ENCODE assay signal across 22 cellular contexts in the genomic region with DNA sequence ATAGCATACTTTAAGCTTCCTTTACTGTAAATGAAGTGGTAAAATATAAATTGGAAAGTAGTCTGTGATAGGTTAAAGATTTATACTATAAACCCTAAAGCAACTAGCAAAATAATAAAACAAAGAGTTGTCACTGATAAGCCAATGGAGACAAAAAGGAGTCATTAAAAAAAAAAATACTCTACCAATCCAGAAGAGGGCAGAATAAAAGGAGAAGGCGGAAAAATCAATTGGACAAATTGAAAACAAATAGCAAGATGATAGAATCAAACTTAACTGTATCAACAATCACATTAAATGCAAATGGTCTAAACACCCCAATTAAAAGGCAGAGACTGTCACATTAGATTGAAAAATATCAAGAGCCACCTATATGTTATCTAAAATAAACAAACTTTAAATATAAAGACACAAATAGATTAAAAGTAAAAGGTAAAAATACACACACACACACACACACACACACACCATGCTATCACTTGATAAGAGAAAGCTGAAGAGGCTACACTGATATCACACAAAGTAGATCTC.
DNase-seq lines count a peak whose midpoint lies in the region; ATAC-seq and TF ChIP-seq lines count a peak whose summit lies in the region.
"Had no signal": no experiment of that assay in that cellular context is flagged by ENCODE, and none has a peak within 500 bp of the region (broad histone marks: within the 10 kb centered on the region; RNA-seq: fewer than 3 reads in every experiment).

No MANE protein-coding gene starts in this region.

- H3K27me3 Mint-ChIP-seq in activated naive CD8-positive, alpha-beta T cell treated with anti-CD3 and anti-CD28 coated beads, Interleukin-2, amount 10 ng/mL, durations not matched to agents 7 days and 5 days, result no peaks in the 10 kb centered on the region
- H3K27me3 Mint-ChIP-seq in activated naive CD8-positive, alpha-beta T cell treated with anti-CD3 and anti-CD28 coated beads, Interleukin-2, amount 50 U/mL, for 24 hours, result no peaks in the 10 kb centered on the region
- no peaks in the 10 kb centered on the region for H3K27me3 Mint-ChIP-seq in effector memory CD8-positive, alpha-beta T cell
- H3K27me3 Mint-ChIP-seq in type B pancreatic cell, result no peaks in the 10 kb centered on the region
- H3K27me3 Mint-ChIP-seq in WTC11 (ENCODE audit: low read depth), result no peaks in the 10 kb centered on the region
- H3K27me3 Mint-ChIP-seq: activated B cell treated with CpG ODN at 0.5 μM for 24 hours; activated CD8-positive, alpha-beta T cell treated with anti-CD3 and anti-CD28 coated beads for 36 hours; dendritic cell treated with granulocyte-macrophage colony-stimulating factor and Interleukin-4, amounts not matched to agents 40 ng/mL and 50 ng/mL, for 4 days; progenitor cell of endocrine pancreas had no signal

- no peak overlapping the region for H3K14ac ChIP-seq in trophoblast cell (ENCODE audit: low read length)

- H2BK120ac ChIP-seq in trophoblast cell (ENCODE audit: insufficient read depth, low read length, poor library complexity), result no peak overlapping the region

- H4K91ac ChIP-seq in trophoblast cell (ENCODE audit: low read depth, low read length), result no peak overlapping the region

- no peaks in the 10 kb centered on the region for H3K79me1 ChIP-seq in trophoblast cell (ENCODE audit: low read length)

- H3K27ac ChIP-seq in trophoblast cell (ENCODE audit: low read depth, low read length), result no peak overlapping the region
- H3K27ac ChIP-seq: cardiac muscle cell had no signal

- H3K4me2 ChIP-seq in trophoblast cell (ENCODE audit: low read length), result no peak overlapping the region

- no peak overlapping the region for H4K12ac ChIP-seq in trophoblast cell (ENCODE audit: low read depth, low read length)

- no peak overlapping the region for H2AK5ac ChIP-seq in trophoblast cell (ENCODE audit: low read length)

- H3K79me2 ChIP-seq in trophoblast cell (ENCODE audit: control insufficient read depth, insufficient read depth, low read length, poor library complexity), result no peaks in the 10 kb centered on the region

- H2BK5ac ChIP-seq in trophoblast cell (ENCODE audit: low read depth, low read length, poor library complexity), result no peak overlapping the region

- H3K27me3 ChIP-seq in trophoblast cell (ENCODE audit: insufficient read depth, low read length), result no peaks in the 10 kb centered on the region
- H3K27me3 ChIP-seq: cardiac muscle cell had no signal

- H3K36me3 ChIP-seq in trophoblast cell (ENCODE audit: control insufficient read depth in 1 of 2, insufficient read depth in 2 of 2, low read length in 2 of 2), result peaks cover 5 to 8% of the 10 kb centered on the region in 2 experiments

- H3K4me3 ChIP-seq in trophoblast cell (ENCODE audit: low read depth, low read length), result no peak overlapping the region
- H3K4me3 ChIP-seq: cardiac muscle cell had no signal

- WGBS in trophoblast cell (ENCODE audit: extremely low coverage, insufficient coverage, insufficient read length), result no CpG with 5 or more reads among the region's 1 CpG

- no peaks in the 10 kb centered on the region for H3K9me3 ChIP-seq in trophoblast cell (ENCODE audit: insufficient read depth, low read depth, low read length)

- peak overlapping the region; percentile 8 for H3K27ac Mint-ChIP-seq in activated naive CD8-positive, alpha-beta T cell treated with anti-CD3 and anti-CD28 coated beads, Interleukin-2, amount 10 ng/mL, durations not matched to agents 7 days and 5 days
- H3K27ac Mint-ChIP-seq in activated naive CD8-positive, alpha-beta T cell treated with anti-CD3 and anti-CD28 coated beads, Interleukin-2, amount 50 U/mL, for 24 hours, result no peak overlapping the region
- H3K27ac Mint-ChIP-seq in effector memory CD8-positive, alpha-beta T cell, result peak overlapping the region; percentile 7 to 48
- no peak overlapping the region for H3K27ac Mint-ChIP-seq in type B pancreatic cell
- H3K27ac Mint-ChIP-seq in WTC11, result no peak overlapping the region
- H3K27ac Mint-ChIP-seq: activated B cell treated with CpG ODN at 0.5 μM for 24 hours; dendritic cell treated with granulocyte-macrophage colony-stimulating factor and Interleukin-4, amounts not matched to agents 40 ng/mL and 50 ng/mL, for 4 days had no signal

- POLR2A ChIA-PET in activated naive CD8-positive, alpha-beta T cell treated with anti-CD3 and anti-CD28 coated beads, Interleukin-2, amount 10 ng/mL, durations not matched to agents 7 days and 5 days (lab: Charles Lee), result no interaction called here
- POLR2A ChIA-PET in WTC11 (lab: Charles Lee), result no interaction called here

- no peak overlapping the region for H3K4ac ChIP-seq in trophoblast cell (ENCODE audit: low read depth, low read length)

- H3K4me3 Mint-ChIP-seq in activated naive CD8-positive, alpha-beta T cell treated with anti-CD3 and anti-CD28 coated beads, Interleukin-2, amount 10 ng/mL, durations not matched to agents 7 days and 5 days, result no peak overlapping the region
- H3K4me3 Mint-ChIP-seq in activated naive CD8-positive, alpha-beta T cell treated with anti-CD3 and anti-CD28 coated beads, Interleukin-2, amount 50 U/mL, for 24 hours, result no peak overlapping the region
- no peak overlapping the region for H3K4me3 Mint-ChIP-seq in effector memory CD8-positive, alpha-beta T cell
- no peak overlapping the region for H3K4me3 Mint-ChIP-seq in type B pancreatic cell
- no peak overlapping the region for H3K4me3 Mint-ChIP-seq in WTC11
- H3K4me3 Mint-ChIP-seq: activated B cell treated with CpG ODN at 0.5 μM for 24 hours; activated CD8-positive, alpha-beta T cell treated with anti-CD3 and anti-CD28 coated beads for 36 hours; dendritic cell treated with granulocyte-macrophage colony-stimulating factor and Interleukin-4, amounts not matched to agents 40 ng/mL and 50 ng/mL, for 4 days had no signal

- peaks cover 3% of the 10 kb centered on the region for H3K4me1 Mint-ChIP-seq in activated naive CD8-positive, alpha-beta T cell treated with anti-CD3 and anti-CD28 coated beads, Interleukin-2, amount 10 ng/mL, durations not matched to agents 7 days and 5 days
- peaks cover 4% of the 10 kb centered on the region for H3K4me1 Mint-ChIP-seq in activated naive CD8-positive, alpha-beta T cell treated with anti-CD3 and anti-CD28 coated beads, Interleukin-2, amount 50 U/mL, for 24 hours
- peaks cover 2 to 20% of the 10 kb centered on the region in 2 donors for H3K4me1 Mint-ChIP-seq in effector memory CD8-positive, alpha-beta T cell (ENCODE audit: low read depth in 2 of 2)
- H3K4me1 Mint-ChIP-seq in type B pancreatic cell (ENCODE audit: unreplicated experiment) (no peaks in the 10 kb centered on the region), WTC11 (no peaks in the 10 kb centered on the region)
- H3K4me1 Mint-ChIP-seq: activated B cell treated with CpG ODN at 0.5 μM for 24 hours had no signal

- H4K8ac ChIP-seq in trophoblast cell (ENCODE audit: low read depth, low read length), result no peak overlapping the region

- no peak overlapping the region for H2AFZ ChIP-seq in trophoblast cell (ENCODE audit: insufficient read depth, low read length, poor library complexity)

- TF ChIP-seq CTCF in type B pancreatic cell (conservative IDR thresholded peaks at IDR 0.05), result peak; percentile 38
- TF ChIP-seq CTCF in WTC11 (IDR thresholded peaks at IDR 0.05), result no peak

- H2BK12ac ChIP-seq in trophoblast cell (ENCODE audit: low read length), result no peak overlapping the region

- no peak overlapping the region for H3K23ac ChIP-seq in trophoblast cell (ENCODE audit: low read length)

- H3K18ac ChIP-seq in trophoblast cell (ENCODE audit: low read length), result no peak overlapping the region

- H3K4me1 ChIP-seq in trophoblast cell (ENCODE audit: control insufficient read depth in 1 of 2, insufficient read depth in 2 of 2, low read length in 2 of 2), result no peaks in the 10 kb centered on the region

- peaks cover 10% of the 10 kb centered on the region for H3K9me3 Mint-ChIP-seq in activated naive CD8-positive, alpha-beta T cell treated with anti-CD3 and anti-CD28 coated beads, Interleukin-2, amount 10 ng/mL, durations not matched to agents 7 days and 5 days
- peaks cover 25% of the 10 kb centered on the region for H3K9me3 Mint-ChIP-seq in activated naive CD8-positive, alpha-beta T cell treated with anti-CD3 and anti-CD28 coated beads, Interleukin-2, amount 50 U/mL, for 24 hours
- peaks cover 0 to 1% of the 10 kb centered on the region in 2 donors for H3K9me3 Mint-ChIP-seq in effector memory CD8-positive, alpha-beta T cell
- H3K9me3 Mint-ChIP-seq in type B pancreatic cell (no peaks in the 10 kb centered on the region), WTC11 (peaks cover 7% of the 10 kb centered on the region; the same call in 1 of the 2 replicates)

- H3K36me3 Mint-ChIP-seq in activated naive CD8-positive, alpha-beta T cell treated with anti-CD3 and anti-CD28 coated beads, Interleukin-2, amount 10 ng/mL, durations not matched to agents 7 days and 5 days, result peaks cover 70% of the 10 kb centered on the region
- H3K36me3 Mint-ChIP-seq in activated naive CD8-positive, alpha-beta T cell treated with anti-CD3 and anti-CD28 coated beads, Interleukin-2, amount 50 U/mL, for 24 hours (ENCODE audit: low read depth), result peaks cover 75% of the 10 kb centered on the region
- H3K36me3 Mint-ChIP-seq in effector memory CD8-positive, alpha-beta T cell (ENCODE audit: insufficient read depth), result peaks cover 77% of the 10 kb centered on the region
- H3K36me3 Mint-ChIP-seq in type B pancreatic cell, result peaks cover 67% of the 10 kb centered on the region
- H3K36me3 Mint-ChIP-seq in WTC11, result peaks cover 35% of the 10 kb centered on the region

- no peak overlapping the region for H3K9ac ChIP-seq in trophoblast cell (ENCODE audit: low read length)

- ATAC-seq in activated naive CD8-positive, alpha-beta T cell treated with anti-CD3 and anti-CD28 coated beads, Interleukin-2, amount 10 ng/mL, durations not matched to agents 7 days and 5 days (ENCODE audit: low read depth), result no peak
- ATAC-seq in activated naive CD8-positive, alpha-beta T cell treated with anti-CD3 and anti-CD28 coated beads, Interleukin-2, amount 50 U/mL, for 24 hours, result no peak
- no peak for ATAC-seq in effector memory CD8-positive, alpha-beta T cell (replicated peaks)
- ATAC-seq in WTC11 (no peak), HG03342 (IDR thresholded peaks at IDR 0.05; ENCODE audit: unreplicated experiment) (no peak)
- ATAC-seq: activated CD8-positive, alpha-beta T cell treated with anti-CD3 and anti-CD28 coated beads for 36 hours had no signal

- no peak for DNase-seq in activated naive CD8-positive, alpha-beta T cell treated with anti-CD3 and anti-CD28 coated beads, Interleukin-2, amount 10 ng/mL, durations not matched to agents 7 days and 5 days
- DNase-seq in activated naive CD8-positive, alpha-beta T cell treated with anti-CD3 and anti-CD28 coated beads, Interleukin-2, amount 50 U/mL, for 24 hours, result no peak
- DNase-seq in Kasumi-1 (lab: John Stamatoyannopoulos, UW) (peak; percentile 20 to 36), type B pancreatic cell (ENCODE audit: extremely low spot score, unreplicated experiment) (no peak), trophoblast cell (no peak), WTC11 (ENCODE audit: low spot score) (no peak)
- DNase-seq in effector memory CD8-positive, alpha-beta T cell, result no peak
- DNase-seq: activated B cell treated with CpG ODN at 0.5 μM for 24 hours; activated CD8-positive, alpha-beta T cell treated with anti-CD3 and anti-CD28 coated beads for 36 hours; activated naive CD4-positive, alpha-beta T cell; C1 segment of cervical spinal cord; GF-D8; hippocampal formation; NCI-H1105; NCI-H2081 treated with DMSO at 0.1 percent for 48 hours; NK-92 treated with Interleukin-12 subunit alpha and Interleukin-12 subunit beta, amount 100 ng/mL, for 24 hours; substantia nigra; T-helper 9 cell had no signal

- CTCF ChIA-PET in WTC11 (lab: Charles Lee), result no interaction called here

Comparison
In these comparisons a context has a peak if more than half of its experiments do, and no peak if none do; other contexts are left out.
1. H3K27ac Mint-ChIP-seq: peak in activated naive CD8-positive, alpha-beta T cell treated with anti-CD3 and anti-CD28 coated beads, Interleukin-2, amount 10 ng/mL, durations not matched to agents 7 days and 5 days (single experiment) and effector memory CD8-positive, alpha-beta T cell (2 of 2); none in activated naive CD8-positive, alpha-beta T cell treated with anti-CD3 and anti-CD28 coated beads, Interleukin-2, amount 50 U/mL, for 24 hours (single experiment), type B pancreatic cell (single experiment) and WTC11 (single experiment).
2. DNase-seq: peak in Kasumi-1 (2 of 2); none in activated naive CD8-positive, alpha-beta T cell treated with anti-CD3 and anti-CD28 coated beads, Interleukin-2, amount 10 ng/mL, durations not matched to agents 7 days and 5 days (single experiment), activated naive CD8-positive, alpha-beta T cell treated with anti-CD3 and anti-CD28 coated beads, Interleukin-2, amount 50 U/mL, for 24 hours (single experiment), effector memory CD8-positive, alpha-beta T cell (0 of 3), type B pancreatic cell (single experiment), trophoblast cell (0 of 2) and WTC11 (single experiment).